Comparison of ENCODE assay signal across 14 cellular contexts in genomic region chr5:17256171-17256570, GRCh38.
"Had no signal": no experiment of that assay in that cellular context is flagged by ENCODE, and none has a peak within 500 bp of the region (broad histone marks: within the 10 kb centered on the region; RNA-seq: fewer than 3 reads in every experiment).

No MANE protein-coding gene starts in this region.

- H3K27me3 ChIP-seq: body of pancreas, right atrium auricular region, transverse colon had no signal

- H3K27ac ChIP-seq: body of pancreas, right atrium auricular region, transverse colon had no signal

- H3K4me3 Mint-ChIP-seq: effector memory CD8-positive, alpha-beta T cell; stimulated activated effector memory CD8-positive, alpha-beta T cell treated with anti-CD3 and anti-CD28 coated beads, Interleukin-12 subunit alpha, Interleukin-12 subunit beta, amount 100 ng/mL, for 72 hours had no signal

- H3K27me3 Mint-ChIP-seq: effector memory CD8-positive, alpha-beta T cell had no signal

- FAIRE-seq: kidney, small intestine had no signal

- H3K4me3 ChIP-seq: body of pancreas, right atrium auricular region, transverse colon had no signal

- DNase-seq: amniotic stem cell; central memory CD4-positive, alpha-beta T cell; cortex of kidney; effector memory CD8-positive, alpha-beta T cell; kidney; left ventricle myocardium superior; midbrain; small intestine; T-helper 2 cell; transverse colon had no signal

- H3K27ac Mint-ChIP-seq: activated naive CD4-positive, alpha-beta T cell treated with anti-CD3 and anti-CD28 coated beads, Interleukin-2, amount 50 U/mL, for 72 hours; effector memory CD8-positive, alpha-beta T cell; stimulated activated effector memory CD8-positive, alpha-beta T cell treated with anti-CD3 and anti-CD28 coated beads, Interleukin-12 subunit alpha, Interleukin-12 subunit beta, amount 100 ng/mL, for 72 hours had no signal

- ATAC-seq: activated naive CD4-positive, alpha-beta T cell treated with anti-CD3 and anti-CD28 coated beads, Interleukin-2, amount 50 U/mL, for 72 hours; body of pancreas; left ventricle myocardium superior had no signal

- H3K4me1 ChIP-seq: body of pancreas, right atrium auricular region had no signal

- H3K36me3 ChIP-seq: right atrium auricular region, transverse colon had no signal

- H3K36me3 Mint-ChIP-seq: activated naive CD4-positive, alpha-beta T cell treated with anti-CD3 and anti-CD28 coated beads, Interleukin-2, amount 50 U/mL, for 72 hours; stimulated activated effector memory CD8-positive, alpha-beta T cell treated with anti-CD3 and anti-CD28 coated beads, Interleukin-12 subunit alpha, Interleukin-12 subunit beta, amount 100 ng/mL, for 72 hours had no signal

- H3K9me3 ChIP-seq: body of pancreas, right atrium auricular region, transverse colon had no signal

- H3K4me1 Mint-ChIP-seq: stimulated activated effector memory CD8-positive, alpha-beta T cell treated with anti-CD3 and anti-CD28 coated beads, Interleukin-12 subunit alpha, Interleukin-12 subunit beta, amount 100 ng/mL, for 72 hours had no signal
